Comparison of ENCODE assay signal across 9 cellular contexts in genomic region chr2:230866704-230867561, GRCh38. TPM values are rescaled to one million over a fixed set of nuclear protein-coding genes. Genes with fewer than 3 reads are reported as not detected.
DNase-seq lines count a peak whose midpoint lies in the region; ATAC-seq, FAIRE-seq and TF ChIP-seq lines count a peak whose summit lies in the region.
"Had no signal": no experiment of that assay in that cellular context is flagged by ENCODE, and none has a peak within 500 bp of the region (broad histone marks: within the 10 kb centered on the region; RNA-seq: fewer than 3 reads in every experiment).

No MANE protein-coding gene starts in this region.

- H3K4me3 ChIP-seq in gastroesophageal sphincter (no peak overlapping the region), small intestine (ENCODE audit: low read depth in 1 of 2, low read length in 2 of 2) (no peak overlapping the region)

- H3K36me3 ChIP-seq in gastroesophageal sphincter (no peaks in the 10 kb centered on the region), small intestine (ENCODE audit: control insufficient read depth in 2 of 2, insufficient read depth in 2 of 2, low read length in 2 of 2) (no peaks in the 10 kb centered on the region)

- ATAC-seq in gastroesophageal sphincter (no peak), GM21367 (IDR thresholded peaks at IDR 0.05; ENCODE audit: unreplicated experiment) (no peak)

- no peak for TF ChIP-seq EP300 in gastroesophageal sphincter (IDR thresholded peaks at IDR 0.05)

- H3K27ac ChIP-seq in gastroesophageal sphincter (peak overlapping the region in 3 of 4 donors; percentile 64 to 85 (median 80)), small intestine (ENCODE audit: low read depth in 1 of 2, low read length in 1 of 2) (peak overlapping the region in 1 of 2 donors; percentile 38)

- H3K27me3 ChIP-seq in gastroesophageal sphincter: no peaks in the 10 kb centered on the region
- H3K27me3 ChIP-seq in small intestine (ENCODE audit: control insufficient read depth in 2 of 2, insufficient read depth in 2 of 2, low read length in 2 of 2): no peaks in the 10 kb centered on the region

- TF ChIP-seq CTCF in gastroesophageal sphincter (IDR thresholded peaks at IDR 0.05): peak in 1 of 4 experiments; percentile 30

- TF ChIP-seq POLR2A in gastroesophageal sphincter (IDR thresholded peaks at IDR 0.05): no peak

- 0 to 33% methylated on average over 3 to 5 of the region's 14 CpGs for WGBS in gastroesophageal sphincter (ENCODE audit: low coverage in 1 of 2), 2 donors
- 34 to 40% (median 40%) methylated on average over 13 to 14 of the region's 14 CpGs for WGBS in small intestine, 3 donors

- DNase-seq in NCI-H1417 (lab: John Stamatoyannopoulos, UW) (peak in 2 of 3 experiments; percentile 34 to 76), NCI-H1417 treated with DMSO at 0.1 percent for 48 hours (lab: John Stamatoyannopoulos, UW) (no peak), NCI-H510A (lab: John Stamatoyannopoulos, UW) (peak; percentile 39), small intestine (peak; percentile 56), retina (no peak)
- DNase-seq in activated T-cell treated with anti-CD3 and anti-CD28 coated beads, Interleukin-2, amount 50 U/mL, for 48 hours: peak; percentile 65 to 67

- H3K4me1 ChIP-seq in gastroesophageal sphincter (peaks cover 0 to 78% (median 46%) of the 10 kb centered on the region in 3 donors), small intestine (ENCODE audit: control insufficient read depth in 2 of 2, insufficient read depth in 1 of 2, low read depth in 1 of 2, low read length in 1 of 2) (peaks cover 2 to 10% of the 10 kb centered on the region in 2 donors)

- no peaks in the 10 kb centered on the region for H3K9me3 ChIP-seq in gastroesophageal sphincter
- H3K9me3 ChIP-seq in small intestine (ENCODE audit: control insufficient read depth, low read depth): no peaks in the 10 kb centered on the region

- no peak for FAIRE-seq in small intestine (lab: Jason Lieb, UNC)
- FAIRE-seq: A204.1 had no signal

RNA-seq across cellular contexts. Expression of gene ITM2C, which starts 2.2 kb away (rescaled TPM):
- total RNA-seq in gastroesophageal sphincter: 100 to 1,000 TPM in 1 of 4 donors, 10 to 100 TPM in 3; 70.2 to 141 (median 84.0) TPM
- 100 to 1,000 TPM in 2 of 3 donors, 10 to 100 TPM in 1; 38.9 to 184 (median 153) TPM for polyA plus RNA-seq in small intestine

RNA-seq across cellular contexts. Expression of gene GPR55, which starts 58.1 kb away (rescaled TPM):
- under 1 TPM in 2 of 4 donors, not detected in 2; 0.08 to 0.12 TPM for total RNA-seq in gastroesophageal sphincter
- polyA plus RNA-seq in small intestine: 1 to 10 TPM in 1 of 3 donors, under 1 TPM in 2; 0.22 to 1.6 (median 0.42) TPM

Comparison
In these comparisons a context has a peak if more than half of its experiments do, and no peak if none do; other contexts are left out.
1. DNase-seq: peak in NCI-H1417 (2 of 3), NCI-H510A (single experiment), activated T-cell treated with anti-CD3 and anti-CD28 coated beads, Interleukin-2, amount 50 U/mL, for 48 hours (2 of 2) and small intestine (single experiment); none in NCI-H1417 treated with DMSO at 0.1 percent for 48 hours (single experiment) and retina (single experiment).